In genomic region chr6:71404967-71405278, GRCh38 we compare ENCODE assay signal across 13 cellular contexts.
DNase-seq lines count a peak whose midpoint lies in the region; ATAC-seq and TF ChIP-seq lines count a peak whose summit lies in the region.
"Had no signal": no experiment of that assay in that cellular context is flagged by ENCODE, and none has a peak within 500 bp of the region (broad histone marks: within the 10 kb centered on the region; RNA-seq: fewer than 3 reads in every experiment).

No MANE protein-coding gene starts in this region.

- H3K14ac ChIP-seq in mesenchymal stem cell (ENCODE audit: low read length in 2 of 2): no peak overlapping the region

- H3K4me1 ChIP-seq in Panc1 (ENCODE audit: control insufficient read depth, insufficient read depth, low read length) (peaks cover 94% of the 10 kb centered on the region), mesenchymal stem cell (ENCODE audit: control insufficient read depth, insufficient read depth, low read depth, low read length) (peaks cover 11% of the 10 kb centered on the region), thoracic aorta (ENCODE audit: control insufficient read depth in 1 of 2, low read depth in 2 of 2) (peaks cover 16 to 42% of the 10 kb centered on the region in 2 donors)

- H3K4me3 ChIP-seq in Panc1 (ENCODE audit: low read depth in 2 of 2, low read length in 2 of 2) (peak overlapping the region in 1 of 2 experiments; percentile 49; a peak in 1 of 4 replicates), mesenchymal stem cell (ENCODE audit: insufficient read depth in 1 of 2, low read depth in 1 of 2, low read length in 2 of 2) (no peak overlapping the region), thoracic aorta (no peak overlapping the region)

- no peaks in the 10 kb centered on the region for H3K9me3 ChIP-seq in Panc1 (ENCODE audit: control insufficient read depth, insufficient read depth, low read depth, low read length)
- no peaks in the 10 kb centered on the region for H3K9me3 ChIP-seq in mesenchymal stem cell (ENCODE audit: control insufficient read depth, low read length)
- no peaks in the 10 kb centered on the region for H3K9me3 ChIP-seq in thoracic aorta
- H3K9me3 ChIP-seq: neutrophil had no signal

- no CpG with 5 or more reads among the region's 1 CpG for WGBS in mesenchymal stem cell

- H3K36me3 ChIP-seq in Panc1 (ENCODE audit: control insufficient read depth, insufficient read depth, low read length): peaks cover 19% of the 10 kb centered on the region; the same call in 1 of the 2 replicates
- H3K36me3 ChIP-seq in mesenchymal stem cell (ENCODE audit: control insufficient read depth in 1 of 2, insufficient read depth in 2 of 2, low read depth in 1 of 2, low read length in 2 of 2): peaks cover 7 to 13% of the 10 kb centered on the region in 2 experiments
- H3K36me3 ChIP-seq in thoracic aorta: no peaks in the 10 kb centered on the region
- H3K36me3 ChIP-seq: neutrophil had no signal

- no peaks in the 10 kb centered on the region for H3K4me1 Mint-ChIP-seq in activated naive CD8-positive, alpha-beta T cell treated with anti-CD3 and anti-CD28 coated beads, Interleukin-2, amount 50 U/mL, for 24 hours
- H3K4me1 Mint-ChIP-seq: T-cell had no signal

- DNase-seq in Panc1 (ENCODE audit: low read depth, low spot score) (no peak), mesenchymal stem cell (no peak), thoracic aorta (ENCODE audit: low spot score) (no peak)
- no peak for DNase-seq in activated naive CD8-positive, alpha-beta T cell treated with anti-CD3 and anti-CD28 coated beads, Interleukin-2, amount 50 U/mL, for 24 hours
- DNase-seq: activated gamma-delta T cell, NCI-H187 treated with DMSO at 0.1 percent for 48 hours, NCI-H524, T-cell had no signal

- no peak overlapping the region for H3K23ac ChIP-seq in mesenchymal stem cell (ENCODE audit: low read length in 2 of 2)

- no peak overlapping the region for H3K4me3 Mint-ChIP-seq in activated naive CD8-positive, alpha-beta T cell treated with anti-CD3 and anti-CD28 coated beads, Interleukin-2, amount 50 U/mL, for 24 hours
- H3K4me3 Mint-ChIP-seq: T-cell had no signal

- H2AK5ac ChIP-seq in mesenchymal stem cell (ENCODE audit: low read length, severe bottlenecking): no peak overlapping the region

- H3K9ac ChIP-seq in mesenchymal stem cell (ENCODE audit: low read length): no peak overlapping the region

- H4K91ac ChIP-seq in mesenchymal stem cell (ENCODE audit: low read length): no peak overlapping the region

- no peaks in the 10 kb centered on the region for H3K79me1 ChIP-seq in mesenchymal stem cell (replicated peaks; ENCODE audit: low read length, poor library complexity, severe bottlenecking)

- H2BK5ac ChIP-seq in mesenchymal stem cell (ENCODE audit: low read depth, low read length, poor library complexity, severe bottlenecking): no peak overlapping the region

- intact Hi-C loops in Panc1 (cut with micrococcal nuclease; ENCODE audit: unreplicated experiment): no loop called here

- H3K4me2 ChIP-seq in mesenchymal stem cell (ENCODE audit: low read length, poor library complexity, severe bottlenecking): no peak overlapping the region

- H2BK120ac ChIP-seq in mesenchymal stem cell (ENCODE audit: low read depth, low read length): no peak overlapping the region

- no peak overlapping the region for H3K4ac ChIP-seq in mesenchymal stem cell (ENCODE audit: low read depth in 1 of 2, low read length in 2 of 2)

- no peaks in the 10 kb centered on the region for H3K36me3 Mint-ChIP-seq in activated naive CD8-positive, alpha-beta T cell treated with anti-CD3 and anti-CD28 coated beads, Interleukin-2, amount 50 U/mL, for 24 hours (ENCODE audit: low read depth)
- H3K36me3 Mint-ChIP-seq: T-cell had no signal

- H2BK12ac ChIP-seq in mesenchymal stem cell (ENCODE audit: low read length in 2 of 2): no peak overlapping the region

- H3K18ac ChIP-seq in mesenchymal stem cell (ENCODE audit: low read depth in 1 of 2, low read length in 2 of 2): no peak overlapping the region

- H3K27ac Mint-ChIP-seq in activated naive CD8-positive, alpha-beta T cell treated with anti-CD3 and anti-CD28 coated beads, Interleukin-2, amount 50 U/mL, for 24 hours: no peak overlapping the region
- H3K27ac Mint-ChIP-seq: T-cell had no signal

- H3K9me3 Mint-ChIP-seq in activated naive CD8-positive, alpha-beta T cell treated with anti-CD3 and anti-CD28 coated beads, Interleukin-2, amount 50 U/mL, for 24 hours: no peaks in the 10 kb centered on the region
- H3K9me3 Mint-ChIP-seq: T-cell had no signal

- POLR2A ChIA-PET in Panc1 (lab: Charles Lee): no interaction called here

- peaks cover 2% of the 10 kb centered on the region for H3K27me3 Mint-ChIP-seq in activated naive CD8-positive, alpha-beta T cell treated with anti-CD3 and anti-CD28 coated beads, Interleukin-2, amount 50 U/mL, for 24 hours

- CTCF ChIA-PET in Panc1 (lab: Charles Lee): no interaction called here

- H3K27ac ChIP-seq in Panc1 (ENCODE audit: low read length): peak overlapping the region; percentile 100
- peak overlapping the region; percentile 30 for H3K27ac ChIP-seq in cingulate gyrus (ENCODE audit: low read depth, low read length)
- H3K27ac ChIP-seq in mesenchymal stem cell (ENCODE audit: low read length, poor library complexity, severe bottlenecking): peak overlapping the region; percentile 95
- peak overlapping the region; percentile 19 to 53 for H3K27ac ChIP-seq in thoracic aorta
- H3K27ac ChIP-seq: C4-2B, neutrophil had no signal

- no peak overlapping the region for H2AFZ ChIP-seq in mesenchymal stem cell (ENCODE audit: low read depth, low read length)

- in situ Hi-C loops in Panc1 (cut with HindIII; ENCODE audit: low pct_unique_long_range_greater_than_20kb, low sequenced_read_pairs): no loop called here

- BruUV-seq in Panc1 (replicated peaks; lab: Mats Ljungman, UMichigan): no TSS peak

- H3K27me3 ChIP-seq in Panc1 (ENCODE audit: control insufficient read depth, insufficient read depth, low read length) (no peaks in the 10 kb centered on the region), mesenchymal stem cell (ENCODE audit: control insufficient read depth in 1 of 2, insufficient read depth in 1 of 2, low read length in 2 of 2) (no peaks in the 10 kb centered on the region), thoracic aorta (replicated peaks; ENCODE audit: insufficient read depth) (no peaks in the 10 kb centered on the region)

- ATAC-seq in Panc1 (no peak), thoracic aorta (ENCODE audit: insufficient number of reproducible peaks, low FRiP score, low read depth) (no peak), HG02571 (IDR thresholded peaks at IDR 0.05; ENCODE audit: unreplicated experiment) (no peak), GM21576 (IDR thresholded peaks at IDR 0.05; ENCODE audit: unreplicated experiment) (no peak)
- no peak for ATAC-seq in activated naive CD8-positive, alpha-beta T cell treated with anti-CD3 and anti-CD28 coated beads, Interleukin-2, amount 50 U/mL, for 24 hours
- ATAC-seq: T-cell had no signal

- TF ChIP-seq CTCF in Panc1 (IDR thresholded peaks at IDR 0.05) (no peak), thoracic aorta (IDR thresholded peaks at IDR 0.05) (no peak)

- no peak overlapping the region for H4K8ac ChIP-seq in mesenchymal stem cell (ENCODE audit: low read length)

- no peak overlapping the region for H2BK15ac ChIP-seq in mesenchymal stem cell (ENCODE audit: low read depth, poor library complexity, severe bottlenecking)

Comparison
In these comparisons a context has a peak if more than half of its experiments do, and no peak if none do; other contexts are left out.
1. H3K27ac ChIP-seq: peak in every context shown above with its lines; median percentile 100 in Panc1; 95 in mesenchymal stem cell; 36 in thoracic aorta; 30 in cingulate gyrus.